ENCODE assay signal across 10 cellular contexts in genomic region chr3:59425942-59426341, GRCh38.
DNase-seq lines count a peak whose midpoint lies in the region; ATAC-seq and TF ChIP-seq lines count a peak whose summit lies in the region.
"Had no signal": no experiment of that assay in that cellular context is flagged by ENCODE, and none has a peak within 500 bp of the region (broad histone marks: within the 10 kb centered on the region; RNA-seq: fewer than 3 reads in every experiment).

No MANE protein-coding gene starts in this region.

- H3K4me1 Mint-ChIP-seq in activated naive CD4-positive, alpha-beta T cell treated with anti-CD3 and anti-CD28 coated beads, Interleukin-2, amount 10 ng/mL, durations not matched to agents 7 days and 5 days = peaks cover 47% of the 10 kb centered on the region

- CTCF ChIA-PET in activated naive CD4-positive, alpha-beta T cell treated with anti-CD3 and anti-CD28 coated beads, Interleukin-2, amount 10 ng/mL, durations not matched to agents 7 days and 5 days (lab: Charles Lee) = interaction anchor here (1.1 to 1.9 kb wide), 3 partner anchors 19 to 214 kb away, joined by 3 to 8 read pairs (median 5); no protein-coding TSS in a partner anchor

- in situ Hi-C loops in GM13976 (cut with MboI; ENCODE audit: low sequenced_read_pairs, unreplicated experiment) = no loop called here

- H3K27ac ChIP-seq in colonic mucosa = no peak overlapping the region

- no peaks in the 10 kb centered on the region for H3K27me3 ChIP-seq in colonic mucosa

- H3K36me3 ChIP-seq in colonic mucosa = no peaks in the 10 kb centered on the region

- intact Hi-C loops in colonic mucosa (cut with DNase I) (no loop called here), left ventricle myocardium superior (cut with micrococcal nuclease) (no loop called here)

- peaks cover 2% of the 10 kb centered on the region for H3K9me3 Mint-ChIP-seq in activated naive CD4-positive, alpha-beta T cell treated with anti-CD3 and anti-CD28 coated beads, Interleukin-2, amount 10 ng/mL, durations not matched to agents 7 days and 5 days

- no peak overlapping the region for H3K4me3 Mint-ChIP-seq in activated naive CD4-positive, alpha-beta T cell treated with anti-CD3 and anti-CD28 coated beads, Interleukin-2, amount 10 ng/mL, durations not matched to agents 7 days and 5 days

- no peak overlapping the region for H3K9ac ChIP-seq in colonic mucosa (ENCODE audit: low read depth in 2 of 2, low read length in 2 of 2)

- no peaks in the 10 kb centered on the region for H3K9me3 ChIP-seq in colonic mucosa

- peak; percentile 38 for DNase-seq in T-helper 22 cell (ENCODE audit: low read depth)
- DNase-seq in activated naive CD4-positive, alpha-beta T cell treated with anti-CD3 and anti-CD28 coated beads, Interleukin-2, amount 10 ng/mL, durations not matched to agents 7 days and 5 days = peak; percentile 61
- peak; percentile 20 to 43 for DNase-seq in stimulated activated CD4-positive, alpha-beta T cell treated with anti-CD3 and anti-CD28 coated beads, Interleukin-2, amount 100 ng/mL, for 48 hours
- DNase-seq in colonic mucosa = no peak
- no peak for DNase-seq in GM13976 (ENCODE audit: low spot score)
- DNase-seq in left ventricle myocardium superior = no peak
- DNase-seq: NCI-H2029 treated with DMSO at 0.1 percent for 48 hours had no signal

- H3K4me1 ChIP-seq in colonic mucosa = no peaks in the 10 kb centered on the region

- no peaks in the 10 kb centered on the region for H3K27me3 Mint-ChIP-seq in activated naive CD4-positive, alpha-beta T cell treated with anti-CD3 and anti-CD28 coated beads, Interleukin-2, amount 10 ng/mL, durations not matched to agents 7 days and 5 days

- no peaks in the 10 kb centered on the region for H3K36me3 Mint-ChIP-seq in activated naive CD4-positive, alpha-beta T cell treated with anti-CD3 and anti-CD28 coated beads, Interleukin-2, amount 10 ng/mL, durations not matched to agents 7 days and 5 days

- peak overlapping the region; percentile 80 for H3K27ac Mint-ChIP-seq in activated naive CD4-positive, alpha-beta T cell treated with anti-CD3 and anti-CD28 coated beads, Interleukin-2, amount 10 ng/mL, durations not matched to agents 7 days and 5 days

- ATAC-seq in GM18498 (IDR thresholded peaks at IDR 0.05; ENCODE audit: unreplicated experiment) (peak; percentile 55), left ventricle myocardium superior (no peak), GM21576 (IDR thresholded peaks at IDR 0.05; ENCODE audit: unreplicated experiment) (no peak)

- TF ChIP-seq CTCF in colonic mucosa (IDR thresholded peaks at IDR 0.05) (no peak), GM13976 (IDR thresholded peaks at IDR 0.05; ENCODE audit: borderline replicate concordance, control extremely low read depth, extremely low read depth, insufficient read depth, missing control alignments) (no peak)

- H3K4me3 ChIP-seq in colonic mucosa = no peak overlapping the region
- H3K4me3 ChIP-seq: skin epidermis had no signal

Comparison
In these comparisons a context has a peak if more than half of its experiments do, and no peak if none do; other contexts are left out.
1. DNase-seq: peak in T-helper 22 cell (single experiment), activated naive CD4-positive, alpha-beta T cell treated with anti-CD3 and anti-CD28 coated beads, Interleukin-2, amount 10 ng/mL, durations not matched to agents 7 days and 5 days (single experiment) and stimulated activated CD4-positive, alpha-beta T cell treated with anti-CD3 and anti-CD28 coated beads, Interleukin-2, amount 100 ng/mL, for 48 hours (2 of 2); none in colonic mucosa (single experiment), GM13976 (single experiment) and left ventricle myocardium superior (single experiment).